8 cellular contexts compared by ENCODE assay signal in the genomic region with DNA sequence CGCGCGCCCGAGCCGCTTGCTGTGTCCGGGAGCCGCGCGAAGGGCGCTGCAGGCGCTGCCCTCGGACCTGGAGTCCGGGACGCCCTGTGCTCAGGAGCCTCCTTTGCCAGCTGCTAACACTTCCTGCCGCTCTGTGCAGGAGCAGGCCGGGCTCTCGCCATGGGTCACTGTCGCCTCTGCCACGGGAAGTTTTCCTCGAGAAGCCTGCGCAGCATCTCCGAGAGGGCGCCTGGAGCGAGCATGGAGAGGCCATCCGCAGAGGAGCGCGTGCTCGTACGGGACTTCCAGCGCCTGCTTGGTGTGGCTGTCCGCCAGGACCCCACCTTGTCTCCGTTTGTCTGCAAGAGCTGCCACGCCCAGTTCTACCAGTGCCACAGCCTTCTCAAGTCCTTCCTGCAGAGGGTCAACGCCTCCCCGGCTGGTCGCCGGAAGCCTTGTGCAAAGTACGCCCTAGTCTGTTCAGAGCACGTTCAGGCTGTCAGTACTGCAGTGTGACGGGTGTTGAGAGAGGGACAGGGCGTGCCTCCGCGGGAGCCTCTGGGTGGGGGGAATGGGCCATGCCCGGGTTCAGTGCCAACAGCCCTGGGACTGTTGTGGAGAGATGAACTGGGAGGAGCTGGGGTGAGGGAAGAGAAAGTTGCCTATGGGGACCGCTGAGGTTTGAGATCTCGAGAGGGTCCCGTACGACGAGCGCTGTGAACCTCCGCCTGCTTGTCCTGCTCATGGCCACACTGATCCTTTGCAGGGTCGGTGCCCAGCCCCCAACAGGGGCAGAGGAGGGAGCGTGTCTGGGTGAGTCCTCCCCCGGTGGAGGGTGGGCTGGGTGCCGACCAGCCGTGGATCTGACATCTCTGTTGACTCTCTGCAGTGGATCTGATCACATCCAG. TPM values are rescaled to one million over a fixed set of nuclear protein-coding genes. Genes with fewer than 3 reads are reported as not detected.
DNase-seq lines count a peak whose midpoint lies in the region; ATAC-seq and TF ChIP-seq lines count a peak whose summit lies in the region.

No MANE protein-coding gene starts in this region.

- TF ChIP-seq CTCF in astrocyte of the cerebellum (IDR thresholded peaks at IDR 0.05; ENCODE audit: low read depth, low read length, missing control alignments) = no peak

- H3K9ac ChIP-seq in iPS-20b (ENCODE audit: low read depth, low read length) = peak overlapping the region; percentile 45

- no peaks in the 10 kb centered on the region for H3K9me3 Mint-ChIP-seq in T-helper 2 cell treated with Interferon-gamma antibody and Interleukin-4, amounts not matched to agents 5 μg/mL and 100 μg/mL, for 36 hours

- peaks cover 56% of the 10 kb centered on the region for H3K27me3 ChIP-seq in iPS-20b (ENCODE audit: insufficient read depth, low read length)

- H3K27ac ChIP-seq in iPS-20b (ENCODE audit: low read length) = no peak overlapping the region

- in situ Hi-C loops in astrocyte of the cerebellum (cut with HindIII; ENCODE audit: low sequenced_read_pairs) = no loop called here

- H3K9me3 ChIP-seq in iPS-20b (ENCODE audit: insufficient read depth, low read depth, low read length) = no peaks in the 10 kb centered on the region

- peak overlapping the region; percentile 94 for H3K4me3 Mint-ChIP-seq in T-helper 2 cell treated with Interferon-gamma antibody and Interleukin-4, amounts not matched to agents 5 μg/mL and 100 μg/mL, for 36 hours

- H3K36me3 ChIP-seq in iPS-20b (ENCODE audit: insufficient read depth, low read depth, low read length) = peaks cover 10% of the 10 kb centered on the region; the same call in 1 of the 2 replicates

- no peaks in the 10 kb centered on the region for H3K27me3 Mint-ChIP-seq in T-helper 2 cell treated with Interferon-gamma antibody and Interleukin-4, amounts not matched to agents 5 μg/mL and 100 μg/mL, for 36 hours (ENCODE audit: low read depth)

- DNase-seq in Daoy (ENCODE audit: low read depth) (peak; percentile 62), astrocyte of the cerebellum (ENCODE audit: low read depth) (no peak)
- peak; percentile 67 for DNase-seq in T-helper 2 cell treated with Interferon-gamma antibody and Interleukin-4, amounts not matched to agents 5 μg/mL and 100 μg/mL, for 36 hours (ENCODE audit: low spot score)
- peak; percentile 38 to 59 (median 54) for DNase-seq in stimulated activated CD4-positive, alpha-beta T cell treated with anti-CD3 and anti-CD28 coated beads, Interleukin-12 subunit alpha, Interleukin-12 subunit beta, amount 100 ng/mL, for 48 hours (ENCODE audit: low read depth in 2 of 3, low spot score in 1 of 3)

- H3K36me3 Mint-ChIP-seq in T-helper 2 cell treated with Interferon-gamma antibody and Interleukin-4, amounts not matched to agents 5 μg/mL and 100 μg/mL, for 36 hours (ENCODE audit: low read depth) = peaks cover 33% of the 10 kb centered on the region

- H3K4me1 ChIP-seq in iPS-20b (ENCODE audit: insufficient read depth, low read length) = no peaks in the 10 kb centered on the region; the same call in none of the 2 replicates

- H3K4me3 ChIP-seq in astrocyte of the cerebellum (ENCODE audit: low read depth, low read length) (peak overlapping the region; percentile 71), iPS-20b (ENCODE audit: low read length) (peak overlapping the region; percentile 70)

- ATAC-seq in HG03159 (IDR thresholded peaks at IDR 0.05; ENCODE audit: unreplicated experiment) = peak; percentile 30
- no peak for ATAC-seq in HG02885 (IDR thresholded peaks at IDR 0.05; ENCODE audit: poor library complexity, unreplicated experiment)
- ATAC-seq in HG03469 (IDR thresholded peaks at IDR 0.05; ENCODE audit: unreplicated experiment) = no peak

- H3K4me1 Mint-ChIP-seq in T-helper 2 cell treated with Interferon-gamma antibody and Interleukin-4, amounts not matched to agents 5 μg/mL and 100 μg/mL, for 36 hours (ENCODE audit: low read depth) = peaks cover 29% of the 10 kb centered on the region

- H3K27ac Mint-ChIP-seq in T-helper 2 cell treated with Interferon-gamma antibody and Interleukin-4, amounts not matched to agents 5 μg/mL and 100 μg/mL, for 36 hours = peak overlapping the region; percentile 98

RNA-seq across cellular contexts. Expression of gene ZNF276, which starts 1.3 kb away (rescaled TPM):
- total RNA-seq in Daoy (2014; rRNA removed; shearing (Covaris generic)) = 7.2 and 10.3 TPM in 2 replicates

RNA-seq across cellular contexts. Expression of gene VPS9D1, which starts 1.9 kb away (rescaled TPM):
- 3.3 and 4.7 TPM in 2 replicates for total RNA-seq in Daoy (2014; rRNA removed; shearing (Covaris generic))

RNA-seq across cellular contexts. Expression of gene SPATA2L, which starts 21.1 kb away (rescaled TPM):
- total RNA-seq in Daoy (2014; rRNA removed; shearing (Covaris generic)) = 5.4 and 8.6 TPM in 2 replicates

RNA-seq across cellular contexts. Expression of gene CDK10, which starts 36.1 kb away (rescaled TPM):
- 9.9 and 11.4 TPM in 2 replicates for total RNA-seq in Daoy (2014; rRNA removed; shearing (Covaris generic))
